Comparison of ENCODE assay signal across 16 cellular contexts in the genomic region with DNA sequence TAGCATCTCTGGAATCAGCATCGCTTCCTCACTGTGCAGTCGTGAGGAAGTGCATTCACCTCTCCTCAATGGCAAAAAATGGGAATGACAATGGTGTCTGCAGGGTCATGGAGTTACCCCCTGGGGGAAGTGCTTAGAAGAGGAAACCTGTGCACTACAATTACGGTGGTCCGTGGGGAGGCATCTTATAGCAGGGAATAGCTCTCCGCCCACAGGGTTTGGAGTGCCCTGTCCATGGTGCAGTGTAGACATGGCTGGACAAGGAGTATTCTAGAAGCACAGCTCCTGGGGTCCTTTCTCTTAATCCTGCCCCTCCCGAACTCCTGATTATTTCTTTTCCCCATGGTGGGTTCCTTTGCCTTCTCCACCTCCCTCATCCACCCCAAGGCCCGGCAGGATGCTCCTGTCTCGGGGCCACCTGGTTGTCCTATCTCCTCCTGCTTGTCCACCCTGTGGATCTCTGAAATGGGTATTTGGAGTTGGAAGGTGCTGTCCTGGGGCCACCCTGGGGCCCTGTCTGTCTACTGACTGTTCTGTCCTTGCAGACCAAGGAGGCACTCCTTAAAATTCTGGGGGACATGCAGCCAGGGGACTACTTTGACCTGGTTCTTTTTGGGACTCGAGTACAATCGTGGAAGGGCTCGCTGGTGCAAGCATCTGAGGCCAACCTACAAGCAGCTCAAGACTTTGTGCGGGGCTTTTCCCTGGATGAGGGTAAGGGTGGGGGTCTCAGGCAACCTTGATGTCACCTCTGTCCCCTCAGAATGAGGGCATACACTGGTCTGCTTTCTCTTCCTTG. TPM values are rescaled to one million over a fixed set of nuclear protein-coding genes. Genes with fewer than 3 reads are reported as not detected.
"Had no signal": no experiment of that assay in that cellular context is flagged by ENCODE, and none has a peak within 500 bp of the region (broad histone marks: within the 10 kb centered on the region; RNA-seq: fewer than 3 reads in every experiment).

No MANE protein-coding gene starts in this region.

- ATAC-seq: gastroesophageal sphincter; heart right ventricle; left lobe of liver; stimulated activated naive B cell treated with anti-CD40 and anti-IgM and Interleukin-4, amounts not matched to agents 10 μg/mL and 1 μg/mL and 100 μg/mL, for 72 hours had no signal

- H3K27me3 ChIP-seq: adrenal gland, neural progenitor cell, ovary had no signal

- DNase-seq: activated CD4-positive, alpha-beta T cell treated with anti-CD3 and anti-CD28 coated beads, Interleukin-2, amount 50 U/mL, for 1 hour; activated T-cell treated with anti-CD3 and anti-CD28 coated beads, Interleukin-2, amount 50 U/mL, for 1 hour; heart right ventricle; mesendoderm; stimulated activated CD4-positive, alpha-beta T cell treated with anti-CD3 and anti-CD28 coated beads, Interleukin-15, amount 100 ng/mL, for 24 hours; stimulated activated CD4-positive, alpha-beta T cell treated with anti-CD3 and anti-CD28 coated beads, Interleukin-4, amount 100 ng/mL, for 1 hour; stimulated activated naive B cell treated with anti-CD40 and anti-IgM and Interleukin-4, amounts not matched to agents 10 μg/mL and 1 μg/mL and 100 μg/mL, for 72 hours had no signal

- H3K36me3 Mint-ChIP-seq: activated naive CD4-positive, alpha-beta T cell treated with anti-CD3 and anti-CD28 coated beads, Interleukin-2, amount 50 U/mL, for 24 hours; neural progenitor cell; stimulated activated naive B cell treated with anti-CD40 and anti-IgM and Interleukin-4, amounts not matched to agents 10 μg/mL and 1 μg/mL and 100 μg/mL, for 72 hours had no signal

- H3K27ac Mint-ChIP-seq: activated B cell treated with CpG ODN at 0.5 μM for 24 hours; activated naive CD4-positive, alpha-beta T cell treated with anti-CD3 and anti-CD28 coated beads, Interleukin-2, amount 50 U/mL, for 24 hours; neural progenitor cell; stimulated activated naive B cell treated with anti-CD40 and anti-IgM and Interleukin-4, amounts not matched to agents 10 μg/mL and 1 μg/mL and 100 μg/mL, for 72 hours had no signal

- H3K9me3 Mint-ChIP-seq: activated B cell treated with CpG ODN at 0.5 μM for 24 hours; activated naive CD4-positive, alpha-beta T cell treated with anti-CD3 and anti-CD28 coated beads, Interleukin-2, amount 50 U/mL, for 24 hours; neural progenitor cell; stimulated activated naive B cell treated with anti-CD40 and anti-IgM and Interleukin-4, amounts not matched to agents 10 μg/mL and 1 μg/mL and 100 μg/mL, for 72 hours had no signal

- H3K4me1 Mint-ChIP-seq: activated naive CD4-positive, alpha-beta T cell treated with anti-CD3 and anti-CD28 coated beads, Interleukin-2, amount 50 U/mL, for 24 hours; neural progenitor cell had no signal

- H3K27ac ChIP-seq: adrenal gland, gastroesophageal sphincter, heart right ventricle, neural progenitor cell, ovary, tibial artery had no signal

- H3K27me3 Mint-ChIP-seq: activated B cell treated with CpG ODN at 0.5 μM for 24 hours; activated naive CD4-positive, alpha-beta T cell treated with anti-CD3 and anti-CD28 coated beads, Interleukin-2, amount 50 U/mL, for 24 hours; stimulated activated naive B cell treated with anti-CD40 and anti-IgM and Interleukin-4, amounts not matched to agents 10 μg/mL and 1 μg/mL and 100 μg/mL, for 72 hours had no signal

- H3K4me3 Mint-ChIP-seq: activated B cell treated with CpG ODN at 0.5 μM for 24 hours; activated naive CD4-positive, alpha-beta T cell treated with anti-CD3 and anti-CD28 coated beads, Interleukin-2, amount 50 U/mL, for 24 hours; neural progenitor cell; stimulated activated naive B cell treated with anti-CD40 and anti-IgM and Interleukin-4, amounts not matched to agents 10 μg/mL and 1 μg/mL and 100 μg/mL, for 72 hours had no signal

- H3K4me1 ChIP-seq: adrenal gland, gastroesophageal sphincter, neural progenitor cell had no signal

- H3K4me3 ChIP-seq: adrenal gland, gastroesophageal sphincter, heart right ventricle, neural progenitor cell, ovary, tibial artery had no signal

- H3K36me3 ChIP-seq: adrenal gland, gastroesophageal sphincter, heart right ventricle, neural progenitor cell, ovary, tibial artery had no signal

- H3K9me3 ChIP-seq: adrenal gland, gastroesophageal sphincter, heart right ventricle, ovary, tibial artery had no signal

RNA-seq across cellular contexts. Expression of gene ITIH1, which starts 5.2 kb away (rescaled TPM):
- total RNA-seq: dermis microvascular lymphatic vessel endothelial cell, gastroesophageal sphincter, heart right ventricle had no signal

RNA-seq across cellular contexts. Expression of gene ITIH3, which starts 12.0 kb away (rescaled TPM):
- total RNA-seq: activated B cell treated with CpG ODN at 0.5 μM for 24 hours had no signal

RNA-seq across cellular contexts. Expression of gene MUSTN1, which starts 52.2 kb away (rescaled TPM):
- total RNA-seq: dermis microvascular lymphatic vessel endothelial cell had no signal
